In genomic region chr12:6816598-6816997, GRCh38 we compare ENCODE assay signal across 23 cellular contexts. TPM values are rescaled to one million over a fixed set of nuclear protein-coding genes. Genes with fewer than 3 reads are reported as not detected.
"Had no signal": no experiment of that assay in that cellular context is flagged by ENCODE, and none has a peak within 500 bp of the region (broad histone marks: within the 10 kb centered on the region; RNA-seq: fewer than 3 reads in every experiment).

No MANE protein-coding gene starts in this region.

- H3K4me3 Mint-ChIP-seq: activated naive CD4-positive, alpha-beta T cell treated with anti-CD3 and anti-CD28 coated beads, Interleukin-2, amount 10 ng/mL, durations not matched to agents 7 days and 5 days; activated T-cell treated with anti-CD3 and anti-CD28 coated beads, Interleukin-2, amount 50 U/mL, for 72 hours; stimulated activated memory B cell treated with anti-CD40 and anti-IgM and Interleukin-4, amounts not matched to agents 10 μg/mL and 1 μg/mL and 100 μg/mL, for 72 hours had no signal

- H3K27ac Mint-ChIP-seq: activated naive CD4-positive, alpha-beta T cell treated with anti-CD3 and anti-CD28 coated beads, Interleukin-2, amount 10 ng/mL, durations not matched to agents 7 days and 5 days; activated T-cell treated with anti-CD3 and anti-CD28 coated beads, Interleukin-2, amount 50 U/mL, for 72 hours; stimulated activated memory B cell treated with anti-CD40 and anti-IgM and Interleukin-4, amounts not matched to agents 10 μg/mL and 1 μg/mL and 100 μg/mL, for 72 hours had no signal

- DNase-seq: activated CD4-positive, alpha-beta T cell treated with anti-CD3 and anti-CD28 coated beads, Interleukin-2, amount 50 U/mL, for 4 hours; activated effector memory CD4-positive, alpha-beta T cell treated with anti-CD3 and anti-CD28 coated beads, Interleukin-2, amount 50 U/mL, for 16 hours; activated naive CD4-positive, alpha-beta T cell treated with anti-CD3 and anti-CD28 coated beads, Interleukin-2, amount 10 ng/mL, durations not matched to agents 7 days and 5 days; activated T-cell treated with anti-CD3 and anti-CD28 coated beads for 4 hours; activated T-cell treated with anti-CD3 and anti-CD28 coated beads, Interleukin-2, amount 50 U/mL, for 72 hours; amniotic stem cell; brain microvascular endothelial cell; cortex of kidney; hippocampal formation; left cardiac atrium; left ventricle myocardium superior; stimulated activated CD4-positive, alpha-beta T cell treated with anti-CD3 and anti-CD28 coated beads, Interleukin-1b, Interleukin-23, amount 100 ng/mL, for 48 hours; stimulated activated CD4-positive, alpha-beta T cell treated with anti-CD3 and anti-CD28 coated beads, Interleukin-4, amount 100 ng/mL, for 4 hours; stimulated activated CD8-positive, alpha-beta memory T cell treated with anti-CD3 and anti-CD28 coated beads, Interleukin-4, amount 100 ng/mL, for 48 hours; stomach; thyroid gland; upper lobe of left lung had no signal

- H3K9me3 Mint-ChIP-seq: activated naive CD4-positive, alpha-beta T cell treated with anti-CD3 and anti-CD28 coated beads, Interleukin-2, amount 10 ng/mL, durations not matched to agents 7 days and 5 days; activated T-cell treated with anti-CD3 and anti-CD28 coated beads, Interleukin-2, amount 50 U/mL, for 72 hours; neural crest cell; stimulated activated memory B cell treated with anti-CD40 and anti-IgM and Interleukin-4, amounts not matched to agents 10 μg/mL and 1 μg/mL and 100 μg/mL, for 72 hours had no signal

- H3K36me3 Mint-ChIP-seq: stimulated activated memory B cell treated with anti-CD40 and anti-IgM and Interleukin-4, amounts not matched to agents 10 μg/mL and 1 μg/mL and 100 μg/mL, for 72 hours had no signal

- ATAC-seq: activated T-cell treated with anti-CD3 and anti-CD28 coated beads, Interleukin-2, amount 50 U/mL, for 72 hours; gastroesophageal sphincter; left cardiac atrium; left ventricle myocardium superior; stimulated activated memory B cell treated with anti-CD40 and anti-IgM and Interleukin-4, amounts not matched to agents 10 μg/mL and 1 μg/mL and 100 μg/mL, for 72 hours had no signal

RNA-seq across cellular contexts. Expression of gene CD4, which starts 27.3 kb away (rescaled TPM):
- total RNA-seq: endothelial cell of umbilical vein, lung microvascular endothelial cell, pulmonary artery endothelial cell had no signal
